Comparison of ENCODE assay signal across 8 cellular contexts in the genomic region with DNA sequence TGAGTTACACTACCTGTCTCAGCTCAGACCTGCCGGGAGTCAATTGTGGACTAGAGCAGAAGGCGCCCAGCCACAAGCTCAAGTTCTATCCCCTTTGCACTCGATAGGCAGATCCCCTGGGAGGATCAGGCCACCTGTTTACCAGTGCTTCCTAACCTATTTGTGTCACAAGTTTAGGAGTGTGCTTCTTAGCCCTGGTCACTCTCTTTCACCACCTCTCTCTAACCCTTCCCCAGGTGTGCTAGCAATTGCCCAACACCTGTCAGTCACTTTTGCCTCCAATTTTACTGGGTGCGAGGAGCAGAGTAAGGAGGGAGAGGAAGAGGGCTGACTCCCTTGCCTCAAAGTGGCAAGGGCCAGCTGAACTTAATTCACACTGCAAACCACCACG. TPM values are rescaled to one million over a fixed set of nuclear protein-coding genes. Genes with fewer than 3 reads are reported as not detected.
DNase-seq lines count a peak whose midpoint lies in the region; ATAC-seq, FAIRE-seq and TF ChIP-seq lines count a peak whose summit lies in the region.

No MANE protein-coding gene starts in this region.

- H3K4me3 ChIP-seq in A673 (ENCODE audit: low read depth, low read length, poor library complexity, severe bottlenecking) (peak overlapping the region; percentile 87), muscle layer of colon (ENCODE audit: low read depth in 1 of 2, low read length in 2 of 2) (peak overlapping the region; percentile 78 to 89)

- POLR2A ChIA-PET in A673 (lab: Charles Lee; ENCODE audit: low non-redundant PET), result no interaction called here

- H3K9me3 ChIP-seq in A673 (ENCODE audit: low read depth, low read length, poor library complexity, severe bottlenecking), result no peaks in the 10 kb centered on the region
- no peaks in the 10 kb centered on the region for H3K9me3 ChIP-seq in muscle layer of colon (ENCODE audit: low read length)

- H3K9ac ChIP-seq in muscle layer of colon (ENCODE audit: low read length), result peak overlapping the region; percentile 34

- H3K27ac ChIP-seq in A673 (ENCODE audit: low read depth, low read length, poor library complexity, severe bottlenecking) (peak overlapping the region; percentile 87), muscle layer of colon (ENCODE audit: low read depth, low read length) (peak overlapping the region; percentile 87)

- no peaks in the 10 kb centered on the region for H3K27me3 ChIP-seq in A673 (replicated peaks; ENCODE audit: insufficient read depth, low read depth, low read length, poor library complexity)
- H3K27me3 ChIP-seq in muscle layer of colon (ENCODE audit: control insufficient read depth in 1 of 2, insufficient read depth in 2 of 2, low read length in 2 of 2), result no peaks in the 10 kb centered on the region

- no TSS peak for BruUV-seq in A673 (replicated peaks; lab: Mats Ljungman, UMichigan)

- peak; percentile 18 for ATAC-seq in GM18520 (IDR thresholded peaks at IDR 0.05; ENCODE audit: unreplicated experiment)

- TF ChIP-seq CTCF in A673 (conservative IDR thresholded peaks at IDR 0.05; ENCODE audit: low read depth, low read length) (no peak), D721Med (IDR thresholded peaks at IDR 0.05; ENCODE audit: insufficient read depth, missing control alignments) (no peak)

- no peak for FAIRE-seq in D721Med (lab: Jason Lieb, UNC)

- intact Hi-C loops in A673 (cut with micrococcal nuclease; ENCODE audit: unreplicated experiment), result loop anchor here (10.0 kb wide), 1 partner anchor 205 kb away; no protein-coding TSS in a partner anchor

- peaks cover 15% of the 10 kb centered on the region for H3K4me1 ChIP-seq in A673 (ENCODE audit: insufficient read depth, low read length, poor library complexity, severe bottlenecking)
- H3K4me1 ChIP-seq in muscle layer of colon (ENCODE audit: insufficient read depth, low read length), result peaks cover 23% of the 10 kb centered on the region

- no peak for DNase-seq in A673 (ENCODE audit: low spot score)
- peak; percentile 92 for DNase-seq in NCI-H2171 treated with DMSO at 0.1 percent for 48 hours (lab: John Stamatoyannopoulos, UW)
- DNase-seq in cerebellum (ENCODE audit: low spot score), result peak; percentile 4
- no peak for DNase-seq in EL
- no peak for DNase-seq in D721Med (ENCODE audit: insufficient read length, low spot score)
- DNase-seq in GDM1 (lab: John Stamatoyannopoulos, UW), result no peak

- CTCF ChIA-PET in A673 (lab: Charles Lee), result interaction anchor here (0.7 kb wide), 1 partner anchor 11 kb away, joined by 3 read pairs; no protein-coding TSS in a partner anchor

- H3K36me3 ChIP-seq in A673 (ENCODE audit: insufficient read depth, low read length, poor library complexity, severe bottlenecking) (peaks cover 17% of the 10 kb centered on the region), muscle layer of colon (ENCODE audit: insufficient read depth, low read length) (no peaks in the 10 kb centered on the region)

RNA-seq across cellular contexts. Expression of a gene that starts 0.7 kb away (rescaled TPM):
- total RNA-seq in A673 (2021) (26.5 and 34.3 TPM in 2 replicates), cerebellum (38.8 TPM)

Comparison
In these comparisons a context has a peak if more than half of its experiments do, and no peak if none do; other contexts are left out.
1. DNase-seq: peak in NCI-H2171 treated with DMSO at 0.1 percent for 48 hours (single experiment) and cerebellum (single experiment); none in A673 (single experiment), EL (single experiment), D721Med (single experiment) and GDM1 (single experiment).